In genomic region chr6:4294636-4295035, GRCh38 we compare ENCODE assay signal across 14 cellular contexts.
A peak's percentile ranks its signal among the peaks of the same experiment; 100 is the strongest.
DNase-seq lines count a peak whose midpoint lies in the region; ATAC-seq, FAIRE-seq and TF ChIP-seq lines count a peak whose summit lies in the region.
"Had no signal": no experiment of that assay in that cellular context is flagged by ENCODE, and none has a peak within 500 bp of the region (broad histone marks: within the 10 kb centered on the region; RNA-seq: fewer than 3 reads in every experiment).

No MANE protein-coding gene starts in this region.

- TF ChIP-seq RAD21 in K562 (CRISPR knock-in tag; conservative IDR thresholded peaks at IDR 0.05 in 1 of 2, IDR thresholded peaks at IDR 0.05 in 1 of 2), result no peak

- TF ChIP-seq CTCF in K562 (IDR thresholded peaks at IDR 0.05 in 2 of 3, conservative IDR thresholded peaks at IDR 0.05 in 1 of 3; ENCODE audit: insufficient read depth in 2 of 3, low read depth in 1 of 3, low read length in 3 of 3), result no peak

- H3K27me3 ChIP-seq in K562 (ENCODE audit: control insufficient read depth in 2 of 2, insufficient read depth in 2 of 2, low read length in 2 of 2), result peaks cover 2 to 16% of the 10 kb centered on the region in 2 experiments; a peak in 3 of 5 replicates
- H3K27me3 ChIP-seq: BLaER1 treated with 17β-estradiol and CSF1 and Interleukin-3, amounts not matched to agents 10 nM and 100 nM had no signal

- H3K4me3 Mint-ChIP-seq in stimulated activated effector memory CD8-positive, alpha-beta T cell treated with anti-CD3 and anti-CD28 coated beads, Interleukin-12 subunit alpha, Interleukin-12 subunit beta, amount 100 ng/mL, for 72 hours, result no peak overlapping the region
- H3K4me3 Mint-ChIP-seq: B cell; CD8-positive, alpha-beta T cell had no signal

- no peaks in the 10 kb centered on the region for H3K9me3 Mint-ChIP-seq in stimulated activated effector memory CD8-positive, alpha-beta T cell treated with anti-CD3 and anti-CD28 coated beads, Interleukin-12 subunit alpha, Interleukin-12 subunit beta, amount 100 ng/mL, for 72 hours
- H3K9me3 Mint-ChIP-seq: CD8-positive, alpha-beta T cell had no signal

- DNase-seq in D341Med (ENCODE audit: low spot score), result peak; percentile 21
- no peak for DNase-seq in K562 (ENCODE audit: extremely low read depth in 1 of 4, low spot score in 3 of 4)
- no peak for DNase-seq in stimulated activated effector memory CD8-positive, alpha-beta T cell treated with anti-CD3 and anti-CD28 coated beads, Interleukin-12 subunit alpha, Interleukin-12 subunit beta, amount 100 ng/mL, for 72 hours (ENCODE audit: low spot score in 2 of 2)
- no peak for DNase-seq in NCI-H1105 treated with DMSO at 0.1 percent for 48 hours (lab: John Stamatoyannopoulos, UW)
- DNase-seq in GM19239 (ENCODE audit: insufficient read length, low spot score), result no peak
- DNase-seq: CD8-positive, alpha-beta T cell had no signal

- H3K4me2 ChIP-seq in K562 (ENCODE audit: insufficient read depth, low read length), result no peak overlapping the region
- H3K4me2 ChIP-seq: BLaER1 treated with 17β-estradiol and CSF1 and Interleukin-3, amounts not matched to agents 10 nM and 100 nM had no signal

- TF ChIP-seq POLR2A in K562 (conservative IDR thresholded peaks at IDR 0.05), result no peak

- 16% methylated on average over 9 of the region's 9 CpGs for WGBS in K562 (ENCODE audit: insufficient coverage, low coverage, missing lambda C conversion rate)

- no peak overlapping the region for H3K9ac ChIP-seq in K562 (ENCODE audit: insufficient read depth in 1 of 2, low read depth in 2 of 2, low read length in 2 of 2)
- H3K9ac ChIP-seq: BLaER1 treated with 17β-estradiol and CSF1 and Interleukin-3, amounts not matched to agents 10 nM and 100 nM had no signal

- H3K36me3 ChIP-seq in K562 (ENCODE audit: control insufficient read depth, insufficient read depth, low read length), result no peaks in the 10 kb centered on the region
- H3K36me3 ChIP-seq: BLaER1 treated with 17β-estradiol and CSF1 and Interleukin-3, amounts not matched to agents 10 nM and 100 nM; HAP-1 had no signal

- no peaks in the 10 kb centered on the region for H3K79me2 ChIP-seq in K562 (ENCODE audit: control insufficient read depth, insufficient read depth, low read length)

- POLR2A ChIA-PET in K562 (lab: Yijun Ruan, JAX), result interaction anchor here (0.6 kb wide), 1 partner anchor 105 kb away, joined by 3 read pairs; no protein-coding TSS in a partner anchor

- CTCF ChIA-PET in K562 (lab: Yijun Ruan, JAX; ENCODE audit: low intra/inter-chr PET ratio), result no interaction called here

- no TSS peak for BruUV-seq in K562 (replicated peaks; lab: Mats Ljungman, UMichigan)

- H3K27ac Mint-ChIP-seq in stimulated activated effector memory CD8-positive, alpha-beta T cell treated with anti-CD3 and anti-CD28 coated beads, Interleukin-12 subunit alpha, Interleukin-12 subunit beta, amount 100 ng/mL, for 72 hours, result no peak overlapping the region
- H3K27ac Mint-ChIP-seq: B cell; CD8-positive, alpha-beta T cell had no signal

- ATAC-seq in K562, result no peak
- ATAC-seq in esophagus mucosa, result peak; percentile 23
- ATAC-seq in stimulated activated effector memory CD8-positive, alpha-beta T cell treated with anti-CD3 and anti-CD28 coated beads, Interleukin-12 subunit alpha, Interleukin-12 subunit beta, amount 100 ng/mL, for 72 hours, result peak; percentile 5
- no peak for ATAC-seq in GM19351 (IDR thresholded peaks at IDR 0.05; ENCODE audit: unreplicated experiment)
- ATAC-seq: CD8-positive, alpha-beta T cell had no signal

- H3K4me1 ChIP-seq in K562 (replicated peaks in 1 of 2; ENCODE audit: control insufficient read depth in 2 of 2, insufficient read depth in 2 of 2, low read length in 2 of 2), result peaks cover 0 to 17% of the 10 kb centered on the region in 2 experiments
- H3K4me1 ChIP-seq: HAP-1 had no signal

- H2AFZ ChIP-seq in K562 (ENCODE audit: low read depth, low read length), result no peak overlapping the region

- no peaks in the 10 kb centered on the region for H3K9me1 ChIP-seq in K562 (ENCODE audit: control insufficient read depth, insufficient read depth, low read length)

- H3K4me1 Mint-ChIP-seq in stimulated activated effector memory CD8-positive, alpha-beta T cell treated with anti-CD3 and anti-CD28 coated beads, Interleukin-12 subunit alpha, Interleukin-12 subunit beta, amount 100 ng/mL, for 72 hours, result no peaks in the 10 kb centered on the region
- H3K4me1 Mint-ChIP-seq: B cell had no signal

- TF ChIP-seq EP300 in K562 (IDR thresholded peaks at IDR 0.05; ENCODE audit: low read length), result no peak

- H4K20me1 ChIP-seq in K562 (replicated peaks; ENCODE audit: control insufficient read depth, insufficient read depth, low read length), result no peaks in the 10 kb centered on the region
- H4K20me1 ChIP-seq: BLaER1 treated with 17β-estradiol and CSF1 and Interleukin-3, amounts not matched to agents 10 nM and 100 nM had no signal

- H3K36me3 Mint-ChIP-seq in stimulated activated effector memory CD8-positive, alpha-beta T cell treated with anti-CD3 and anti-CD28 coated beads, Interleukin-12 subunit alpha, Interleukin-12 subunit beta, amount 100 ng/mL, for 72 hours, result no peaks in the 10 kb centered on the region
- H3K36me3 Mint-ChIP-seq: CD8-positive, alpha-beta T cell had no signal

- intact Hi-C loops in K562 (cut with micrococcal nuclease), result no loop called here

- H3K27ac ChIP-seq in K562 (ENCODE audit: extremely low read depth, low read depth, low read length), result no peak overlapping the region
- H3K27ac ChIP-seq: BLaER1 treated with 17β-estradiol and CSF1 and Interleukin-3, amounts not matched to agents 10 nM and 100 nM had no signal

- H3K9me3 ChIP-seq in K562 (replicated peaks; ENCODE audit: control insufficient read depth, insufficient read depth, low read depth, low read length), result no peaks in the 10 kb centered on the region
- H3K9me3 ChIP-seq: HAP-1 had no signal

- no peak for FAIRE-seq in K562 (lab: Jason Lieb, UNC)
- no peak for FAIRE-seq in GM19239 (lab: Jason Lieb, UNC)
- FAIRE-seq: D721Med, G401.6, GM12891 had no signal

- in situ Hi-C loops in K562 (cut with MboI), result no loop called here

- H3K4me3 ChIP-seq in K562, result no peak overlapping the region
- H3K4me3 ChIP-seq: BLaER1 treated with 17β-estradiol and CSF1 and Interleukin-3, amounts not matched to agents 10 nM and 100 nM; HAP-1 had no signal

TF ChIP-seq in K562, 482 proteins besides CTCF, POLR2A, EP300 and RAD21:
- no peak for TF ChIP-seq RBM34 (IDR thresholded peaks at IDR 0.05; ENCODE audit: borderline replicate concordance, insufficient read depth, low read length)
- TF ChIP-seq NCOA6 (IDR thresholded peaks at IDR 0.05), result no peak
- TF ChIP-seq PRPF4 (IDR thresholded peaks at IDR 0.05; ENCODE audit: insufficient read depth, low read depth, low read length, poor library complexity, severe bottlenecking), result no peak
- no peak for TF ChIP-seq TAF15 (IDR thresholded peaks at IDR 0.05; ENCODE audit: low read depth, low read length)
- no peak for TF ChIP-seq MIER1 (IDR thresholded peaks at IDR 0.05; ENCODE audit: low read depth)
- TF ChIP-seq ZC3H4 (CRISPR knock-in tag; IDR thresholded peaks at IDR 0.05; ENCODE audit: borderline replicate concordance), result peak; percentile 30; the same call in 1 of the 2 replicates
- TF ChIP-seq SMAD4 (CRISPR knock-in tag; conservative IDR thresholded peaks at IDR 0.05), result no peak
- no peak for TF ChIP-seq ZNF551 (CRISPR knock-in tag; IDR thresholded peaks at IDR 0.05)
- no peak for TF ChIP-seq WHSC1 (IDR thresholded peaks at IDR 0.05; ENCODE audit: low read length)

Comparison
In these comparisons a context has a peak if more than half of its experiments do, and no peak if none do; other contexts are left out.
1. ATAC-seq: peak in esophagus mucosa (single experiment) and stimulated activated effector memory CD8-positive, alpha-beta T cell treated with anti-CD3 and anti-CD28 coated beads, Interleukin-12 subunit alpha, Interleukin-12 subunit beta, amount 100 ng/mL, for 72 hours (single experiment); none in K562 (single experiment) and GM19351 (single experiment).